Comparison of ENCODE assay signal across 16 cellular contexts in the genomic region with DNA sequence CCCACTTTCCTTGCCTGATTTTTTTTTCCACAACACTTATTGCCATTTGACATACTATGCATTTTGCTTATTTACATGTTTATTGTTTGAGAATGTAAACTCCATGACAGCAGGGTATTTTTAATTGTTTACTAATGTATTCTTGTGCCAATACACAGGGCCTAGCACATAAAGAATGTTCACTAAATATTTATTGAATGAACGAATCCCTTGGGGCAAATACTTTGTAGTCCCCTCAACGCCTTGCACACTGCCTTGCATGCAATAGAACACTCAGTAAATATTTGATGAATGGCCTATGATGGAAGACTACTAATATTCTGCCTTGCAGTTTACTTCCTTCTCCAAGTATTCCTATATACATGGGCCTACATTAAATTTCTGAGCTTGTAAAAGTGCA. TPM values are rescaled to one million over a fixed set of nuclear protein-coding genes. Genes with fewer than 3 reads are reported as not detected.
DNase-seq lines count a peak whose midpoint lies in the region; ATAC-seq and TF ChIP-seq lines count a peak whose summit lies in the region.
"Had no signal": no experiment of that assay in that cellular context is flagged by ENCODE, and none has a peak within 500 bp of the region (broad histone marks: within the 10 kb centered on the region; RNA-seq: fewer than 3 reads in every experiment).

No MANE protein-coding gene starts in this region.

- H3F3A ChIP-seq in PC-9 (ENCODE audit: insufficient read depth, low read depth) = peaks cover 23% of the 10 kb centered on the region

- peak overlapping the region; percentile 34 for H3K27ac Mint-ChIP-seq in activated CD8-positive, alpha-beta memory T cell treated with anti-CD3 and anti-CD28 coated beads, Interleukin-2, amount 10 ng/mL, durations not matched to agents 7 days and 5 days
- H3K27ac Mint-ChIP-seq in stimulated activated memory B cell treated with anti-CD40 and anti-IgM and Interleukin-4, amounts not matched to agents 10 μg/mL and 1 μg/mL and 100 μg/mL, for 72 hours = no peak overlapping the region

- H3K9me2 ChIP-seq in PC-9 (ENCODE audit: insufficient read depth) = no peaks in the 10 kb centered on the region

- TF ChIP-seq CTCF in PC-9 (conservative IDR thresholded peaks at IDR 0.05) = no peak
- TF ChIP-seq CTCF in GM10248 (IDR thresholded peaks at IDR 0.05; ENCODE audit: control extremely low read depth, extremely low read depth, low read depth, missing control alignments) = no peak
- TF ChIP-seq CTCF in body of pancreas (IDR thresholded peaks at IDR 0.05) = no peak

- H3K27ac ChIP-seq in PC-9 = peak overlapping the region; percentile 57
- no peak overlapping the region for H3K27ac ChIP-seq in body of pancreas

- no peak for TF ChIP-seq POLR2A in body of pancreas (IDR thresholded peaks at IDR 0.05)

- H2AFZ ChIP-seq in PC-9 = no peak overlapping the region

- peaks cover 32% of the 10 kb centered on the region for H3K79me2 ChIP-seq in PC-9 (ENCODE audit: low read depth)

- intact Hi-C loops in PC-9 (cut with micrococcal nuclease; ENCODE audit: unreplicated experiment) (loop anchor here (5.0 kb wide), 1 partner anchor 55 kb away; no protein-coding TSS in a partner anchor), body of pancreas (cut with DNase I) (no loop called here)

- H3K9me3 ChIP-seq in PC-9 (ENCODE audit: insufficient read depth, low read depth) (no peaks in the 10 kb centered on the region), body of pancreas (no peaks in the 10 kb centered on the region)
- H3K9me3 ChIP-seq: SJSA1 had no signal

- no peaks in the 10 kb centered on the region for H3K27me3 Mint-ChIP-seq in activated CD8-positive, alpha-beta memory T cell treated with anti-CD3 and anti-CD28 coated beads, Interleukin-2, amount 10 ng/mL, durations not matched to agents 7 days and 5 days
- H3K27me3 Mint-ChIP-seq in stimulated activated memory B cell treated with anti-CD40 and anti-IgM and Interleukin-4, amounts not matched to agents 10 μg/mL and 1 μg/mL and 100 μg/mL, for 72 hours = no peaks in the 10 kb centered on the region
- H3K27me3 Mint-ChIP-seq: B cell had no signal

- H3K27me3 ChIP-seq in PC-9 (ENCODE audit: insufficient read depth, low read depth) = no peaks in the 10 kb centered on the region
- H3K27me3 ChIP-seq in body of pancreas = no peaks in the 10 kb centered on the region
- H3K27me3 ChIP-seq: SJSA1 had no signal

- no peak for DNase-seq in activated CD8-positive, alpha-beta memory T cell treated with anti-CD3 and anti-CD28 coated beads, Interleukin-2, amount 10 ng/mL, durations not matched to agents 7 days and 5 days
- DNase-seq in activated CD8-positive, alpha-beta memory T cell treated with anti-CD3 and anti-CD28 coated beads, Interleukin-2, amount 50 U/mL, for 48 hours = no peak
- DNase-seq in ELR (ENCODE audit: low read depth) (peak; percentile 21), PC-9 (peak; percentile 11 to 98), GM10248 (ENCODE audit: extremely low spot score) (no peak), body of pancreas (no peak)
- DNase-seq: CD8-positive, alpha-beta T cell; H7; NCI-H1417 treated with DMSO at 0.1 percent for 48 hours; NCI-H2081; NCI-H446; NCI-H82; SW 1271 had no signal

- BruUV-seq in PC-9 (replicated peaks; lab: Mats Ljungman, UMichigan) = no TSS peak

- no peaks in the 10 kb centered on the region; the same call in 1 of the 2 replicates for H4K20me1 ChIP-seq in PC-9 (ENCODE audit: insufficient read depth)

- H3K4me3 ChIP-seq in PC-9 (no peak overlapping the region), body of pancreas (no peak overlapping the region)
- H3K4me3 ChIP-seq: SJSA1 had no signal

- H3K36me3 Mint-ChIP-seq in activated CD8-positive, alpha-beta memory T cell treated with anti-CD3 and anti-CD28 coated beads, Interleukin-2, amount 10 ng/mL, durations not matched to agents 7 days and 5 days = peaks cover 1% of the 10 kb centered on the region
- H3K36me3 Mint-ChIP-seq in stimulated activated memory B cell treated with anti-CD40 and anti-IgM and Interleukin-4, amounts not matched to agents 10 μg/mL and 1 μg/mL and 100 μg/mL, for 72 hours = no peaks in the 10 kb centered on the region

- H3K36me3 ChIP-seq in PC-9 (ENCODE audit: low read depth) = no peaks in the 10 kb centered on the region
- no peaks in the 10 kb centered on the region for H3K36me3 ChIP-seq in body of pancreas (replicated peaks in 1 of 2; ENCODE audit: insufficient read depth in 1 of 2, low read depth in 2 of 2)
- H3K36me3 ChIP-seq: SJSA1 had no signal

- POLR2A ChIA-PET in PC-9 (lab: Charles Lee; ENCODE audit: unreplicated experiment) = interaction anchor here (0.6 kb wide), 1 partner anchor 84 kb away, joined by 3 read pairs; no protein-coding TSS in a partner anchor
- POLR2A ChIA-PET in GM10248 (lab: Yijun Ruan, JAX) = no interaction called here

- no peak overlapping the region for H3K4me3 Mint-ChIP-seq in activated CD8-positive, alpha-beta memory T cell treated with anti-CD3 and anti-CD28 coated beads, Interleukin-2, amount 10 ng/mL, durations not matched to agents 7 days and 5 days
- H3K4me3 Mint-ChIP-seq in stimulated activated memory B cell treated with anti-CD40 and anti-IgM and Interleukin-4, amounts not matched to agents 10 μg/mL and 1 μg/mL and 100 μg/mL, for 72 hours = no peak overlapping the region

- WGBS in body of pancreas, 2 donors = 51 to 66% methylated on average over 2 of the region's 2 CpGs

- H3K4me1 Mint-ChIP-seq in activated CD8-positive, alpha-beta memory T cell treated with anti-CD3 and anti-CD28 coated beads, Interleukin-2, amount 10 ng/mL, durations not matched to agents 7 days and 5 days = peaks cover 22% of the 10 kb centered on the region
- no peaks in the 10 kb centered on the region for H3K4me1 Mint-ChIP-seq in stimulated activated memory B cell treated with anti-CD40 and anti-IgM and Interleukin-4, amounts not matched to agents 10 μg/mL and 1 μg/mL and 100 μg/mL, for 72 hours

- no peak for ATAC-seq in activated CD8-positive, alpha-beta memory T cell treated with anti-CD3 and anti-CD28 coated beads, Interleukin-2, amount 10 ng/mL, durations not matched to agents 7 days and 5 days
- no peak for ATAC-seq in stimulated activated memory B cell treated with anti-CD40 and anti-IgM and Interleukin-4, amounts not matched to agents 10 μg/mL and 1 μg/mL and 100 μg/mL, for 72 hours
- no peak for ATAC-seq in body of pancreas
- ATAC-seq: CD8-positive, alpha-beta T cell had no signal

- H3K4me1 ChIP-seq in PC-9 (replicated peaks; ENCODE audit: insufficient read depth) = peaks cover 40% of the 10 kb centered on the region
- H3K4me1 ChIP-seq in body of pancreas = peaks cover 6% of the 10 kb centered on the region

- H3K4me2 ChIP-seq in PC-9 = peak overlapping the region; percentile 81

- CTCF ChIA-PET in activated CD8-positive, alpha-beta memory T cell treated with anti-CD3 and anti-CD28 coated beads, Interleukin-2, amount 10 ng/mL, durations not matched to agents 7 days and 5 days (lab: Charles Lee) = interaction anchor here (4.3 kb wide), 1 partner anchor 15 kb away, joined by 13 read pairs; no protein-coding TSS in a partner anchor
- CTCF ChIA-PET in PC-9 (lab: Charles Lee) (no interaction called here), GM10248 (lab: Yijun Ruan, JAX) (no interaction called here)

- no peaks in the 10 kb centered on the region for H3K9me3 Mint-ChIP-seq in activated CD8-positive, alpha-beta memory T cell treated with anti-CD3 and anti-CD28 coated beads, Interleukin-2, amount 10 ng/mL, durations not matched to agents 7 days and 5 days (ENCODE audit: low read depth)
- H3K9me3 Mint-ChIP-seq in stimulated activated memory B cell treated with anti-CD40 and anti-IgM and Interleukin-4, amounts not matched to agents 10 μg/mL and 1 μg/mL and 100 μg/mL, for 72 hours = no peaks in the 10 kb centered on the region
- H3K9me3 Mint-ChIP-seq: CD8-positive, alpha-beta T cell had no signal

RNA-seq across cellular contexts. Expression of a gene that starts 1.4 kb away (rescaled TPM):
- 10 to 100 TPM; 68.3 to 75.7 TPM for total RNA-seq in activated CD8-positive, alpha-beta memory T cell treated with anti-CD3 and anti-CD28 coated beads, Interleukin-2, amount 10 ng/mL, durations not matched to agents 7 days and 5 days
- total RNA-seq in PC-9 (2021) (67.4 and 67.9 TPM in 2 replicates), body of pancreas (10 to 100 TPM in 1 of 2 donors, 1 to 10 TPM in 1; 6.5 to 18.1 TPM)

Comparison
In these comparisons a context has a peak if more than half of its experiments do, and no peak if none do; other contexts are left out.
1. DNase-seq: peak in ELR (single experiment) and PC-9 (2 of 2); none in activated CD8-positive, alpha-beta memory T cell treated with anti-CD3 and anti-CD28 coated beads, Interleukin-2, amount 10 ng/mL, durations not matched to agents 7 days and 5 days (single experiment), activated CD8-positive, alpha-beta memory T cell treated with anti-CD3 and anti-CD28 coated beads, Interleukin-2, amount 50 U/mL, for 48 hours (single experiment), GM10248 (single experiment) and body of pancreas (0 of 4).